In genomic region chr3:43363621-43364266, GRCh38 we compare ENCODE assay signal across 13 cellular contexts.
DNase-seq lines count a peak whose midpoint lies in the region; ATAC-seq and TF ChIP-seq lines count a peak whose summit lies in the region.
"Had no signal": no experiment of that assay in that cellular context is flagged by ENCODE, and none has a peak within 500 bp of the region (broad histone marks: within the 10 kb centered on the region; RNA-seq: fewer than 3 reads in every experiment).

No MANE protein-coding gene starts in this region.

- H3K4me1 Mint-ChIP-seq in CD4-positive, alpha-beta memory T cell, result peaks cover 0 to 10% (median 7%) of the 10 kb centered on the region in 4 donors
- no peaks in the 10 kb centered on the region for H3K4me1 Mint-ChIP-seq in activated CD4-positive, alpha-beta T cell treated with anti-CD3 and anti-CD28 coated beads, Interleukin-2, amount 10 ng/mL, durations not matched to agents 7 days and 5 days
- peaks cover 0 to 15% of the 10 kb centered on the region in 2 donors for H3K4me1 Mint-ChIP-seq in natural killer cell

- no peak overlapping the region for H3K4me3 ChIP-seq in CD4-positive, alpha-beta memory T cell (ENCODE audit: low read length in 2 of 2)
- H3K4me3 ChIP-seq: mucosa of descending colon had no signal

- TF ChIP-seq CTCF in natural killer cell (IDR thresholded peaks at IDR 0.05), result no peak

- H3K27me3 ChIP-seq in CD4-positive, alpha-beta memory T cell (ENCODE audit: insufficient read depth, low read length), result no peaks in the 10 kb centered on the region

- no peak overlapping the region for H3K27ac ChIP-seq in CD4-positive, alpha-beta memory T cell (ENCODE audit: low read depth, low read length)

- H3K4me1 ChIP-seq in CD4-positive, alpha-beta memory T cell (ENCODE audit: insufficient read depth, low read length), result no peaks in the 10 kb centered on the region

- intact Hi-C loops in CD4-positive, alpha-beta memory T cell (cut with micrococcal nuclease), result no loop called here
- intact Hi-C loops in left cardiac atrium (cut with DNase I) (no loop called here), natural killer cell (cut with micrococcal nuclease) (no loop called here)

- POLR2A ChIA-PET in CD4-positive, alpha-beta memory T cell (lab: Charles Lee; ENCODE audit: partially characterized antibody), result no interaction called here
- POLR2A ChIA-PET in activated CD4-positive, alpha-beta T cell treated with anti-CD3 and anti-CD28 coated beads, Interleukin-2, amount 10 ng/mL, durations not matched to agents 7 days and 5 days (lab: Charles Lee), result no interaction called here

- no peaks in the 10 kb centered on the region for H3K9me3 Mint-ChIP-seq in CD4-positive, alpha-beta memory T cell
- no peaks in the 10 kb centered on the region for H3K9me3 Mint-ChIP-seq in activated CD4-positive, alpha-beta T cell treated with anti-CD3 and anti-CD28 coated beads, Interleukin-2, amount 10 ng/mL, durations not matched to agents 7 days and 5 days
- H3K9me3 Mint-ChIP-seq in natural killer cell, result no peaks in the 10 kb centered on the region
- H3K9me3 Mint-ChIP-seq: activated CD4-positive, alpha-beta memory T cell treated with anti-CD3 and anti-CD28 coated beads for 36 hours; stimulated activated naive CD8-positive, alpha-beta T cell treated with anti-CD3 and anti-CD28 coated beads, Interleukin-15, Interleukin-2, amounts not matched to agents 100 ng/mL and 50 ng/mL, for 24 hours had no signal

- DNase-seq in CD4-positive, alpha-beta memory T cell, result no peak
- DNase-seq in LHCN-M2 (ENCODE audit: low read depth) (peak; percentile 81), left cardiac atrium (peak; percentile 50), putamen (ENCODE audit: low spot score) (peak; percentile 28), natural killer cell (no peak)
- DNase-seq in activated CD4-positive, alpha-beta T cell treated with anti-CD3 and anti-CD28 coated beads, Interleukin-2, amount 10 ng/mL, durations not matched to agents 7 days and 5 days, result no peak
- DNase-seq: activated CD4-positive, alpha-beta memory T cell treated with anti-CD3 and anti-CD28 coated beads for 36 hours; NCI-H187; NCI-H774 had no signal

- H3K27me3 Mint-ChIP-seq in CD4-positive, alpha-beta memory T cell, result no peaks in the 10 kb centered on the region
- H3K27me3 Mint-ChIP-seq in activated CD4-positive, alpha-beta T cell treated with anti-CD3 and anti-CD28 coated beads, Interleukin-2, amount 10 ng/mL, durations not matched to agents 7 days and 5 days, result no peaks in the 10 kb centered on the region
- no peaks in the 10 kb centered on the region for H3K27me3 Mint-ChIP-seq in natural killer cell (ENCODE audit: low read depth in 2 of 2)
- H3K27me3 Mint-ChIP-seq: activated CD4-positive, alpha-beta memory T cell treated with anti-CD3 and anti-CD28 coated beads for 36 hours; stimulated activated naive CD8-positive, alpha-beta T cell treated with anti-CD3 and anti-CD28 coated beads, Interleukin-15, Interleukin-2, amounts not matched to agents 100 ng/mL and 50 ng/mL, for 24 hours had no signal

- H3K4me3 Mint-ChIP-seq in CD4-positive, alpha-beta memory T cell, result no peak overlapping the region
- no peak overlapping the region for H3K4me3 Mint-ChIP-seq in activated CD4-positive, alpha-beta T cell treated with anti-CD3 and anti-CD28 coated beads, Interleukin-2, amount 10 ng/mL, durations not matched to agents 7 days and 5 days
- H3K4me3 Mint-ChIP-seq in natural killer cell, result no peak overlapping the region
- H3K4me3 Mint-ChIP-seq: activated CD4-positive, alpha-beta memory T cell treated with anti-CD3 and anti-CD28 coated beads for 36 hours; stimulated activated naive CD8-positive, alpha-beta T cell treated with anti-CD3 and anti-CD28 coated beads, Interleukin-15, Interleukin-2, amounts not matched to agents 100 ng/mL and 50 ng/mL, for 24 hours had no signal

- H3K27ac Mint-ChIP-seq in CD4-positive, alpha-beta memory T cell, result peak overlapping the region in 5 of 7 donors; percentile 13 to 80 (median 66)
- no peak overlapping the region for H3K27ac Mint-ChIP-seq in activated CD4-positive, alpha-beta T cell treated with anti-CD3 and anti-CD28 coated beads, Interleukin-2, amount 10 ng/mL, durations not matched to agents 7 days and 5 days
- peak overlapping the region in 1 of 2 donors; percentile 74 for H3K27ac Mint-ChIP-seq in natural killer cell
- H3K27ac Mint-ChIP-seq: activated CD4-positive, alpha-beta memory T cell treated with anti-CD3 and anti-CD28 coated beads for 36 hours; stimulated activated naive CD8-positive, alpha-beta T cell treated with anti-CD3 and anti-CD28 coated beads, Interleukin-15, Interleukin-2, amounts not matched to agents 100 ng/mL and 50 ng/mL, for 24 hours had no signal

- CTCF ChIA-PET in CD4-positive, alpha-beta memory T cell (lab: Charles Lee; ENCODE audit: partially characterized antibody), result no interaction called here
- CTCF ChIA-PET in activated CD4-positive, alpha-beta T cell treated with anti-CD3 and anti-CD28 coated beads, Interleukin-2, amount 10 ng/mL, durations not matched to agents 7 days and 5 days (lab: Charles Lee), result no interaction called here

- no peaks in the 10 kb centered on the region for H3K36me3 Mint-ChIP-seq in CD4-positive, alpha-beta memory T cell
- H3K36me3 Mint-ChIP-seq in activated CD4-positive, alpha-beta T cell treated with anti-CD3 and anti-CD28 coated beads, Interleukin-2, amount 10 ng/mL, durations not matched to agents 7 days and 5 days (ENCODE audit: low read depth), result no peaks in the 10 kb centered on the region
- H3K36me3 Mint-ChIP-seq in natural killer cell, result no peaks in the 10 kb centered on the region
- H3K36me3 Mint-ChIP-seq: activated CD4-positive, alpha-beta memory T cell treated with anti-CD3 and anti-CD28 coated beads for 36 hours had no signal

- ATAC-seq in left cardiac atrium, result peak; percentile 42 to 53
- no peak for ATAC-seq in HG02973 (IDR thresholded peaks at IDR 0.05; ENCODE audit: unreplicated experiment)
- ATAC-seq in natural killer cell, result no peak
- ATAC-seq: HCT116, mucosa of descending colon had no signal

- H3K36me3 ChIP-seq in CD4-positive, alpha-beta memory T cell (ENCODE audit: insufficient read depth, low read length), result no peaks in the 10 kb centered on the region

- H3K9me3 ChIP-seq in CD4-positive, alpha-beta memory T cell (ENCODE audit: control insufficient read depth in 1 of 2, low read length in 2 of 2), result no peaks in the 10 kb centered on the region
- H3K9me3 ChIP-seq: mucosa of descending colon had no signal

Comparison
In these comparisons a context has a peak if more than half of its experiments do, and no peak if none do; other contexts are left out.
1. DNase-seq: peak in LHCN-M2 (single experiment), left cardiac atrium (single experiment) and putamen (single experiment); none in CD4-positive, alpha-beta memory T cell (0 of 5), activated CD4-positive, alpha-beta T cell treated with anti-CD3 and anti-CD28 coated beads, Interleukin-2, amount 10 ng/mL, durations not matched to agents 7 days and 5 days (single experiment) and natural killer cell (single experiment).
2. ATAC-seq: peak in left cardiac atrium (2 of 2); none in HG02973 (single experiment) and natural killer cell (0 of 3).